12 cellular contexts compared by ENCODE assay signal in the genomic region with DNA sequence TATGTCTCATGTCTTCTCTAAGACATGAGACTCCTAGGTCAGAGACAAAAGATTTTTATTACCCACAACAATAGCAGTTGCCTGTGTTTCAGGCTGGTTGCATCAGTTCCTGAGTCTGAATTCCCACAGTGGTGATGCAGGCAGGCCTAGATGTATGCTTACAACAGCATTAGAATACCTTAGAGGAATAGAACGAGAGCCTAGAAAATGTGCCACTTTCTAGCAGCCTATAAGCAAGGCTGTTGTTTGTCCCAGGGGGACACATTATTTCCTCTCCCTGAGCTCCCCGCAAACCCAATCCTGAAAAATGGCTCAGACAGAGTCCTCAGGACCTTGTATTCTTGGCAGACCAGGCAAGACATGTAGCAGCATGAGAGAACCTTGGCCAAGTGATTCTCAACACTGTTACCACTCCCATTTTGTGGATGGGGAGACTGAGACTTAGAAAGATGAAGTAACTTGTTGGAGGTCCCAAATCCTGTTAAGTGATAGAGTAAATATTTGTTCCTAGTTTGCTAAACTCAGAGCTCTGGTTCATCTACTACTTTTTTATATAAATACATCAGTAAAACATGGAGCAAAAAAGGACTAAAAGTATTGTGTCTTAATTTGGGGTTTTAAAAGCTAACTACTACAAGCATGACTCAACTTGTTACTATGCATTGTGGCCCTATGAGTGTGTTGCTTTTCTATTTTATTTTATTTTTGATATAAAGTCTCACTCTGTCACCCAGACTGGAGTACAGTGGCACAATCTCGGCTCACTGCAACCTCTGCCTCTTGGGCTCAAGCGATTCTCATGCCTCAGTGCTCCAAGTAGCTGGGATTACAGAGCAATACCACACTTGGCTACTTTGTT. TPM values are rescaled to one million over a fixed set of nuclear protein-coding genes. Genes with fewer than 3 reads are reported as not detected.
DNase-seq lines count a peak whose midpoint lies in the region; ATAC-seq, FAIRE-seq and TF ChIP-seq lines count a peak whose summit lies in the region.
"Had no signal": no experiment of that assay in that cellular context is flagged by ENCODE, and none has a peak within 500 bp of the region (broad histone marks: within the 10 kb centered on the region; RNA-seq: fewer than 3 reads in every experiment).

No MANE protein-coding gene starts in this region.

- no peak for TF ChIP-seq EP300 in H1 (IDR thresholded peaks at IDR 0.05; ENCODE audit: borderline replicate concordance in 1 of 2, low read depth in 2 of 2, low read length in 2 of 2)

- H3K4me3 Mint-ChIP-seq in mesothelial cell of epicardium: no peak overlapping the region

- peak; percentile 88 for ATAC-seq in RWPE2 (ENCODE audit: low read depth)

- H3K36me3 ChIP-seq in RWPE2 (ENCODE audit: low read depth) (peaks cover 33% of the 10 kb centered on the region), H1 (ENCODE audit: control insufficient read depth in 2 of 4, insufficient read depth in 4 of 4, low read length in 3 of 4) (peaks cover 0 to 23% (median 11%) of the 10 kb centered on the region in 4 experiments; a peak in 4 of 8 replicates)

- TF ChIP-seq CTCF in RWPE2 (IDR thresholded peaks at IDR 0.05; ENCODE audit: poor library complexity, severe bottlenecking) (no peak), H1 (IDR thresholded peaks at IDR 0.05; ENCODE audit: control extremely low read depth in 1 of 3, insufficient read depth in 1 of 3, low read depth in 1 of 3, low read length in 3 of 3) (no peak), mesothelial cell of epicardium (IDR thresholded peaks at IDR 0.05; ENCODE audit: unreplicated experiment) (no peak)

- H3K4ac ChIP-seq in H1 (replicated peaks; ENCODE audit: insufficient read length, low read depth, low read length): no peak overlapping the region

- no peaks in the 10 kb centered on the region for H3K79me2 ChIP-seq in H1 (ENCODE audit: control insufficient read depth in 1 of 2, insufficient read depth in 2 of 2, low read length in 2 of 2)

- no peak overlapping the region for H4K8ac ChIP-seq in H1 (ENCODE audit: extremely low read depth, insufficient read depth, low read length)

- no peak for FAIRE-seq in H1 (lab: Jason Lieb, UNC)

- DNase-seq in activated T-cell treated with anti-CD3 and anti-CD28 coated beads for 24 hours (ENCODE audit: low read depth) (peak; percentile 6), RWPE2 (ENCODE audit: low spot score) (no peak), H1 (ENCODE audit: low read depth in 1 of 2, low spot score in 2 of 2) (no peak), NCI-H510A (lab: John Stamatoyannopoulos, UW) (no peak), HuH-7.5 (ENCODE audit: low spot score) (no peak), mesothelial cell of epicardium (ENCODE audit: low spot score in 2 of 2, unreplicated experiment in 2 of 2) (no peak)
- no peak for DNase-seq in activated T-cell treated with anti-CD3 and anti-CD28 coated beads, Interleukin-2, amount 50 U/mL, for 1 hour
- peak in 2 of 3 donors; percentile 15 to 52 for DNase-seq in stimulated activated CD4-positive, alpha-beta T cell treated with anti-CD3 and anti-CD28 coated beads, TNF-alpha, amount 100 ng/mL, for 48 hours (ENCODE audit: low read depth in 3 of 3)
- DNase-seq: NCI-H1105 treated with DMSO at 0.1 percent for 48 hours, SK-N-SH had no signal

- H3K27me3 ChIP-seq in RWPE2 (ENCODE audit: insufficient read depth, poor library complexity, severe bottlenecking) (no peaks in the 10 kb centered on the region), H1 (replicated peaks in 1 of 4; ENCODE audit: control insufficient read depth in 3 of 4, extremely low read depth in 1 of 4, insufficient read depth in 3 of 4, low read length in 3 of 4) (no peaks in the 10 kb centered on the region)

- H3K9ac ChIP-seq in H1 (replicated peaks in 1 of 4; ENCODE audit: extremely low read depth in 1 of 4, low read depth in 3 of 4, low read length in 3 of 4): no peak overlapping the region
- H3K9ac ChIP-seq: SK-N-SH had no signal

- H3K4me3 ChIP-seq in RWPE2 (ENCODE audit: severe bottlenecking) (no peak overlapping the region), H1 (ENCODE audit: extremely low read depth in 1 of 4, insufficient read depth in 2 of 4, low read depth in 3 of 4, low read length in 4 of 4) (no peak overlapping the region)

- H4K91ac ChIP-seq in H1 (replicated peaks; ENCODE audit: insufficient read length, low read length): no peak overlapping the region

- H3K14ac ChIP-seq in H1 (ENCODE audit: insufficient read length): no peak overlapping the region

- CTCF ChIA-PET in H1 (lab: Charles Lee; ENCODE audit: partially characterized antibody): interaction anchor here (1.0 to 1.8 kb wide), 3 partner anchors 11 to 26 kb away, joined by 5 to 6 read pairs (median 6); no protein-coding TSS in a partner anchor

- no peak overlapping the region for H2BK120ac ChIP-seq in H1 (replicated peaks; ENCODE audit: low read depth, low read length)

- H3K27me3 Mint-ChIP-seq in mesothelial cell of epicardium (ENCODE audit: low read depth): no peaks in the 10 kb centered on the region
- H3K27me3 Mint-ChIP-seq: progenitor cell of endocrine pancreas had no signal

- no peak overlapping the region for H4K5ac ChIP-seq in H1 (ENCODE audit: insufficient read length, low read depth, low read length)

- no peak overlapping the region for H3K4me2 ChIP-seq in H1 (ENCODE audit: insufficient read depth in 1 of 2, low read depth in 2 of 2, low read length in 2 of 2)
- H3K4me2 ChIP-seq: SK-N-SH had no signal

- no peaks in the 10 kb centered on the region for H3K23me2 ChIP-seq in H1 (ENCODE audit: low read depth, low read length)

- no peak for TF ChIP-seq RAD21 in H1 (IDR thresholded peaks at IDR 0.05 in 1 of 2, conservative IDR thresholded peaks at IDR 0.05 in 1 of 2; ENCODE audit: low read depth in 2 of 2, low read length in 2 of 2)

- no peak overlapping the region for H2BK15ac ChIP-seq in H1 (ENCODE audit: low read length)

- peaks cover 9% of the 10 kb centered on the region for H3K9me3 Mint-ChIP-seq in mesothelial cell of epicardium

- no peaks in the 10 kb centered on the region for H4K20me1 ChIP-seq in H1 (replicated peaks in 1 of 2; ENCODE audit: control insufficient read depth in 1 of 2, insufficient read depth in 2 of 2, low read length in 2 of 2)

- H2BK12ac ChIP-seq in H1 (ENCODE audit: low read depth, low read length): no peak overlapping the region; the same call in 1 of the 2 replicates

- H2BK20ac ChIP-seq in H1 (ENCODE audit: low read length): no peak overlapping the region

- no peaks in the 10 kb centered on the region for H3K9me3 ChIP-seq in RWPE2 (ENCODE audit: severe bottlenecking)
- 0 out of 4 replicates have a peak, but pooled peaks cover 0 to 4% of the 10 kb centered on the region in 2 experiments for H3K9me3 ChIP-seq in H1 (ENCODE audit: insufficient read depth in 2 of 2, low read depth in 1 of 2, low read length in 1 of 2)
- H3K9me3 ChIP-seq: SK-N-SH had no signal

- H2AK5ac ChIP-seq in H1 (ENCODE audit: low read depth, low read length): no peak overlapping the region

- no peak overlapping the region for H3K56ac ChIP-seq in H1 (replicated peaks; ENCODE audit: insufficient read length, low read depth, low read length)

- H3K36me3 Mint-ChIP-seq in mesothelial cell of epicardium: peaks cover 21% of the 10 kb centered on the region

- H3K18ac ChIP-seq in H1 (ENCODE audit: extremely low read depth, low read length): no peak overlapping the region

- no peak for TF ChIP-seq POLR2A in H1 (IDR thresholded peaks at IDR 0.05; ENCODE audit: control extremely low read depth in 1 of 2, low read depth in 2 of 2, low read length in 2 of 2)

- H3K23ac ChIP-seq in H1 (ENCODE audit: insufficient read length): no peak overlapping the region

- H2AFZ ChIP-seq in H1 (ENCODE audit: low read length): no peak overlapping the region

- peak overlapping the region; percentile 13 for H3K27ac ChIP-seq in RWPE2 (ENCODE audit: poor library complexity, severe bottlenecking)
- no peak overlapping the region for H3K27ac ChIP-seq in H1 (ENCODE audit: low read depth, low read length)
- H3K27ac ChIP-seq: C4-2B had no signal

- H3K79me1 ChIP-seq in H1 (ENCODE audit: low read depth, low read length): no peaks in the 10 kb centered on the region; the same call in 1 of the 2 replicates

- H3K4me1 ChIP-seq in RWPE2 (ENCODE audit: insufficient read depth, poor library complexity, severe bottlenecking): peaks cover 14% of the 10 kb centered on the region
- no peaks in the 10 kb centered on the region for H3K4me1 ChIP-seq in H1 (replicated peaks in 1 of 4; ENCODE audit: control insufficient read depth in 3 of 4, insufficient read depth in 4 of 4, low read length in 3 of 4)

- no peaks in the 10 kb centered on the region for H3K4me1 Mint-ChIP-seq in mesothelial cell of epicardium

- WGBS in H1 (ENCODE audit: extremely low coverage in 1 of 2, insufficient coverage in 1 of 2, insufficient read length in 1 of 2, insufficient replicate concordance in 2 of 2, low coverage in 1 of 2, low lambda C conversion rate in 2 of 2, missing lambda C conversion rate in 1 of 2), 2 experiments: 96% methylated on average over 4 of the region's 4 CpGs; no CpG with 5 or more reads in 1 of the 2 experiments

- H3K27ac Mint-ChIP-seq in mesothelial cell of epicardium: no peak overlapping the region
- H3K27ac Mint-ChIP-seq: progenitor cell of endocrine pancreas had no signal

- no peak overlapping the region for H2BK5ac ChIP-seq in H1 (ENCODE audit: low read depth, low read length)

- POLR2A ChIA-PET in H1 (lab: Charles Lee; ENCODE audit: partially characterized antibody): interaction anchor here (0.6 kb wide), 1 partner anchor 1104 kb away, joined by 3 read pairs; no protein-coding TSS in a partner anchor

RNA-seq across cellular contexts. Expression of a gene that starts 14.2 kb away (rescaled TPM):
- 18.5 and 20.0 TPM in 2 replicates for total RNA-seq in H1 (2021; fragmentation: NEBNext Ultra II Directional; extraction: Animal tissue kit (Norgen Biotek cat#: 25700))
- 6.0 and 7.8 TPM in 2 replicates for polyA plus RNA-seq in H1 (2011; rRNA removed)
- polyA plus RNA-seq in H1 (2011; cell fraction: cytosol; rRNA removed): 8.2 TPM
- 7.9 TPM for polyA plus RNA-seq in H1 (2011; cell fraction: nucleus; rRNA removed)
- polyA plus RNA-seq in H1 (2012, experiment 1 of 2): 6.7 to 10.6 TPM (median 8.2 TPM) in 4 replicates
- polyA plus RNA-seq in H1 (2012, experiment 2 of 2): 4.2 TPM
- 8.0 TPM for polyA plus RNA-seq in H1 (2013, experiment 1 of 2)
- polyA plus RNA-seq in H1 (2013, experiment 2 of 2): 7.7 TPM
- polyA minus RNA-seq in H1 (2011; rRNA and poly(A)+ RNA removed): 11.5 and 14.4 TPM in 2 replicates
- 9.8 TPM for polyA minus RNA-seq in H1 (2011; cell fraction: cytosol; rRNA and poly(A)+ RNA removed)
- 60.3 TPM for polyA minus RNA-seq in H1 (2011; cell fraction: nucleus; rRNA and poly(A)+ RNA removed)
- 26.7 to 34.6 TPM (median 27.8 TPM) in 3 replicates for total RNA-seq in mesothelial cell of epicardium

RNA-seq across cellular contexts. Expression of a gene that starts 14.5 kb away (rescaled TPM):
- 21.0 and 27.4 TPM in 2 replicates for total RNA-seq in H1 (2021; fragmentation: NEBNext Ultra II Directional; extraction: Animal tissue kit (Norgen Biotek cat#: 25700))
- 7.5 and 13.6 TPM in 2 replicates for polyA plus RNA-seq in H1 (2011; rRNA removed)
- 13.9 TPM for polyA plus RNA-seq in H1 (2011; cell fraction: cytosol; rRNA removed)
- polyA plus RNA-seq in H1 (2011; cell fraction: nucleus; rRNA removed): 9.3 TPM
- polyA plus RNA-seq in H1 (2012, experiment 1 of 2): 17.5 to 27.4 TPM (median 18.9 TPM) in 4 replicates
- polyA plus RNA-seq in H1 (2012, experiment 2 of 2): 6.5 TPM
- polyA plus RNA-seq in H1 (2013, experiment 1 of 2): 26.5 TPM
- polyA plus RNA-seq in H1 (2013, experiment 2 of 2): 21.5 TPM
- 14.5 and 14.6 TPM in 2 replicates for polyA minus RNA-seq in H1 (2011; rRNA and poly(A)+ RNA removed)
- polyA minus RNA-seq in H1 (2011; cell fraction: cytosol; rRNA and poly(A)+ RNA removed): 5.4 TPM
- 21.7 TPM for polyA minus RNA-seq in H1 (2011; cell fraction: nucleus; rRNA and poly(A)+ RNA removed)
- total RNA-seq in mesothelial cell of epicardium: 33.4 to 37.1 TPM (median 34.3 TPM) in 3 replicates

Comparison
In these comparisons a context has a peak if more than half of its experiments do, and no peak if none do; other contexts are left out.
1. DNase-seq: peak in activated T-cell treated with anti-CD3 and anti-CD28 coated beads for 24 hours (single experiment) and stimulated activated CD4-positive, alpha-beta T cell treated with anti-CD3 and anti-CD28 coated beads, TNF-alpha, amount 100 ng/mL, for 48 hours (2 of 3); none in activated T-cell treated with anti-CD3 and anti-CD28 coated beads, Interleukin-2, amount 50 U/mL, for 1 hour (single experiment), RWPE2 (single experiment), H1 (0 of 2), NCI-H510A (single experiment), HuH-7.5 (single experiment) and mesothelial cell of epicardium (0 of 2).